ENCODE assay signal across 1 cellular context in genomic region chr7:26348234-26348851, GRCh38.
TF ChIP-seq lines count a peak whose summit lies in the region.

No MANE protein-coding gene starts in this region.

TF ChIP-seq in HepG2, 621 proteins besides CTCF, POLR2A, EP300 and RAD21 (continued from another document):
- TF ChIP-seq, protein P1, sequence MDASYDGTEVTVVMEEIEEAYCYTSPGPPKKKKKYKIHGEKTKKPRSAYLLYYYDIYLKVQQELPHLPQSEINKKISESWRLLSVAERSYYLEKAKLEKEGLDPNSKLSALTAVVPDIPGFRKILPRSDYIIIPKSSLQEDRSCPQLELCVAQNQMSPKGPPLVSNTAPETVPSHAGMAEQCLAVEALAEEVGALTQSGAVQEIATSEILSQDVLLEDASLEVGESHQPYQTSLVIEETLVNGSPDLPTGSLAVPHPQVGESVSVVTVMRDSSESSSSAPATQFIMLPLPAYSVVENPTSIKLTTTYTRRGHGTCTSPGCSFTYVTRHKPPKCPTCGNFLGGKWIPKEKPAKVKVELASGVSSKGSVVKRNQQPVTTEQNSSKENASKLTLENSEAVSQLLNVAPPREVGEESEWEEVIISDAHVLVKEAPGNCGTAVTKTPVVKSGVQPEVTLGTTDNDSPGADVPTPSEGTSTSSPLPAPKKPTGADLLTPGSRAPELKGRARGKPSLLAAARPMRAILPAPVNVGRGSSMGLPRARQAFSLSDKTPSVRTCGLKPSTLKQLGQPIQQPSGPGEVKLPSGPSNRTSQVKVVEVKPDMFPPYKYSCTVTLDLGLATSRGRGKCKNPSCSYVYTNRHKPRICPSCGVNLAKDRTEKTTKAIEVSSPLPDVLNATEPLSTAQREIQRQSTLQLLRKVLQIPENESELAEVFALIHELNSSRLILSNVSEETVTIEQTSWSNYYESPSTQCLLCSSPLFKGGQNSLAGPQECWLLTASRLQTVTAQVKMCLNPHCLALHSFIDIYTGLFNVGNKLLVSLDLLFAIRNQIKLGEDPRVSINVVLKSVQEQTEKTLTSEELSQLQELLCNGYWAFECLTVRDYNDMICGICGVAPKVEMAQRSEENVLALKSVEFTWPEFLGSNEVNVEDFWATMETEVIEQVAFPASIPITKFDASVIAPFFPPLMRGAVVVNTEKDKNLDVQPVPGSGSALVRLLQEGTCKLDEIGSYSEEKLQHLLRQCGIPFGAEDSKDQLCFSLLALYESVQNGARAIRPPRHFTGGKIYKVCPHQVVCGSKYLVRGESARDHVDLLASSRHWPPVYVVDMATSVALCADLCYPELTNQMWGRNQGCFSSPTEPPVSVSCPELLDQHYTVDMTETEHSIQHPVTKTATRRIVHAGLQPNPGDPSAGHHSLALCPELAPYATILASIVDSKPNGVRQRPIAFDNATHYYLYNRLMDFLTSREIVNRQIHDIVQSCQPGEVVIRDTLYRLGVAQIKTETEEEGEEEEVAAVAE (CRISPR knock-in tag; IDR thresholded peaks at IDR 0.05; ENCODE audit: borderline replicate concordance) = peak; percentile 18; the same call in 1 of the 2 replicates
- no peak for TF ChIP-seq ZNF329 (CRISPR knock-in tag; IDR thresholded peaks at IDR 0.05; ENCODE audit: low read depth)
- TF ChIP-seq SAP130 (CRISPR knock-in tag; IDR thresholded peaks at IDR 0.05; ENCODE audit: low read depth) = peak; percentile 63
- peak; percentile 11; the same call in 1 of the 2 replicates for TF ChIP-seq CCDC6 (CRISPR knock-in tag; IDR thresholded peaks at IDR 0.05)
- TF ChIP-seq HINFP (CRISPR knock-in tag; IDR thresholded peaks at IDR 0.05; ENCODE audit: low read depth) = peak; percentile 40; the same call in 1 of the 2 replicates
- TF ChIP-seq ZNF737 (CRISPR knock-in tag; IDR thresholded peaks at IDR 0.05; ENCODE audit: borderline replicate concordance) = 0 out of 2 replicates have a peak, but pooled peaks have one; percentile 46
- TF ChIP-seq, protein P2, sequence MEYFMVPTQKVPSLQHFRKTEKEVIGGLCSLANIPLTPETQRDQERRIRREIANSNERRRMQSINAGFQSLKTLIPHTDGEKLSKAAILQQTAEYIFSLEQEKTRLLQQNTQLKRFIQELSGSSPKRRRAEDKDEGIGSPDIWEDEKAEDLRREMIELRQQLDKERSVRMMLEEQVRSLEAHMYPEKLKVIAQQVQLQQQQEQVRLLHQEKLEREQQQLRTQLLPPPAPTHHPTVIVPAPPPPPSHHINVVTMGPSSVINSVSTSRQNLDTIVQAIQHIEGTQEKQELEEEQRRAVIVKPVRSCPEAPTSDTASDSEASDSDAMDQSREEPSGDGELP (IDR thresholded peaks at IDR 0.05; ENCODE audit: borderline replicate concordance, low read depth) = peak; percentile 36; the same call in 1 of the 2 replicates
- no peak for TF ChIP-seq TBP (CRISPR knock-in tag; IDR thresholded peaks at IDR 0.05)
- TF ChIP-seq, protein P3, sequence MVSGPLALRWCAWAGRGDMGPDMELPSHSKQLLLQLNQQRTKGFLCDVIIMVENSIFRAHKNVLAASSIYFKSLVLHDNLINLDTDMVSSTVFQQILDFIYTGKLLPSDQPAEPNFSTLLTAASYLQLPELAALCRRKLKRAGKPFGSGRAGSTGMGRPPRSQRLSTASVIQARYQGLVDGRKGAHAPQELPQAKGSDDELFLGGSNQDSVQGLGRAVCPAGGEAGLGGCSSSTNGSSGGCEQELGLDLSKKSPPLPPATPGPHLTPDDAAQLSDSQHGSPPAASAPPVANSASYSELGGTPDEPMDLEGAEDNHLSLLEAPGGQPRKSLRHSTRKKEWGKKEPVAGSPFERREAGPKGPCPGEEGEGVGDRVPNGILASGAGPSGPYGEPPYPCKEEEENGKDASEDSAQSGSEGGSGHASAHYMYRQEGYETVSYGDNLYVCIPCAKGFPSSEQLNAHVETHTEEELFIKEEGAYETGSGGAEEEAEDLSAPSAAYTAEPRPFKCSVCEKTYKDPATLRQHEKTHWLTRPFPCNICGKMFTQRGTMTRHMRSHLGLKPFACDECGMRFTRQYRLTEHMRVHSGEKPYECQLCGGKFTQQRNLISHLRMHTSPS (CRISPR knock-in tag; IDR thresholded peaks at IDR 0.05; ENCODE audit: low read depth) = 0 out of 2 replicates have a peak, but pooled peaks have one; percentile 20
- peak; percentile 94 for TF ChIP-seq ZNF687 (CRISPR knock-in tag; IDR thresholded peaks at IDR 0.05)
- peak; percentile 87 for TF ChIP-seq MYC (CRISPR knock-in tag; IDR thresholded peaks at IDR 0.05; ENCODE audit: borderline replicate concordance)
- TF ChIP-seq TP53 (CRISPR knock-in tag; conservative IDR thresholded peaks at IDR 0.05) = no peak; the same call in 1 of the 2 replicates
- TF ChIP-seq HDAC6 (IDR thresholded peaks at IDR 0.05; ENCODE audit: low read depth, low read length) = no peak
- TF ChIP-seq ZNF274 (CRISPR knock-in tag; IDR thresholded peaks at IDR 0.05) = 0 out of 2 replicates have a peak, but pooled peaks have one; percentile 74
- peak; percentile 69; the same call in 1 of the 2 replicates for TF ChIP-seq TBX2 (CRISPR knock-in tag; IDR thresholded peaks at IDR 0.05; ENCODE audit: borderline replicate concordance)
- TF ChIP-seq, protein P4, sequence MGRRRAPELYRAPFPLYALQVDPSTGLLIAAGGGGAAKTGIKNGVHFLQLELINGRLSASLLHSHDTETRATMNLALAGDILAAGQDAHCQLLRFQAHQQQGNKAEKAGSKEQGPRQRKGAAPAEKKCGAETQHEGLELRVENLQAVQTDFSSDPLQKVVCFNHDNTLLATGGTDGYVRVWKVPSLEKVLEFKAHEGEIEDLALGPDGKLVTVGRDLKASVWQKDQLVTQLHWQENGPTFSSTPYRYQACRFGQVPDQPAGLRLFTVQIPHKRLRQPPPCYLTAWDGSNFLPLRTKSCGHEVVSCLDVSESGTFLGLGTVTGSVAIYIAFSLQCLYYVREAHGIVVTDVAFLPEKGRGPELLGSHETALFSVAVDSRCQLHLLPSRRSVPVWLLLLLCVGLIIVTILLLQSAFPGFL (CRISPR knock-in tag; IDR thresholded peaks at IDR 0.05) = no peak
- no peak for TF ChIP-seq PHF5A (CRISPR knock-in tag; IDR thresholded peaks at IDR 0.05; ENCODE audit: low read depth, unreplicated experiment)
- TF ChIP-seq ZNF563 (CRISPR knock-in tag; IDR thresholded peaks at IDR 0.05) = peak; percentile 72; the same call in 1 of the 2 replicates
- peak; percentile 37; the same call in 1 of the 2 replicates for TF ChIP-seq RXRB (CRISPR knock-in tag; IDR thresholded peaks at IDR 0.05; ENCODE audit: borderline replicate concordance)
- no peak for TF ChIP-seq GTF3A (CRISPR knock-in tag; conservative IDR thresholded peaks at IDR 0.05)
- TF ChIP-seq SATB2 (CRISPR knock-in tag; IDR thresholded peaks at IDR 0.05) = no peak
- TF ChIP-seq, protein P5, sequence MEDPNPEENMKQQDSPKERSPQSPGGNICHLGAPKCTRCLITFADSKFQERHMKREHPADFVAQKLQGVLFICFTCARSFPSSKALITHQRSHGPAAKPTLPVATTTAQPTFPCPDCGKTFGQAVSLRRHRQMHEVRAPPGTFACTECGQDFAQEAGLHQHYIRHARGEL (CRISPR knock-in tag; IDR thresholded peaks at IDR 0.05) = no peak
- TF ChIP-seq MIXL1 (CRISPR knock-in tag; IDR thresholded peaks at IDR 0.05) = peak; percentile 30; the same call in 1 of the 2 replicates
- TF ChIP-seq ARID4A (CRISPR knock-in tag; IDR thresholded peaks at IDR 0.05; ENCODE audit: borderline replicate concordance) = peak; percentile 60; the same call in 1 of the 2 replicates
- TF ChIP-seq, protein P6, sequence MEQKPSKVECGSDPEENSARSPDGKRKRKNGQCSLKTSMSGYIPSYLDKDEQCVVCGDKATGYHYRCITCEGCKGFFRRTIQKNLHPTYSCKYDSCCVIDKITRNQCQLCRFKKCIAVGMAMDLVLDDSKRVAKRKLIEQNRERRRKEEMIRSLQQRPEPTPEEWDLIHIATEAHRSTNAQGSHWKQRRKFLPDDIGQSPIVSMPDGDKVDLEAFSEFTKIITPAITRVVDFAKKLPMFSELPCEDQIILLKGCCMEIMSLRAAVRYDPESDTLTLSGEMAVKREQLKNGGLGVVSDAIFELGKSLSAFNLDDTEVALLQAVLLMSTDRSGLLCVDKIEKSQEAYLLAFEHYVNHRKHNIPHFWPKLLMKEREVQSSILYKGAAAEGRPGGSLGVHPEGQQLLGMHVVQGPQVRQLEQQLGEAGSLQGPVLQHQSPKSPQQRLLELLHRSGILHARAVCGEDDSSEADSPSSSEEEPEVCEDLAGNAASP (CRISPR knock-in tag; IDR thresholded peaks at IDR 0.05; ENCODE audit: borderline replicate concordance) = peak; percentile 42; the same call in 1 of the 2 replicates
- TF ChIP-seq, protein P7, sequence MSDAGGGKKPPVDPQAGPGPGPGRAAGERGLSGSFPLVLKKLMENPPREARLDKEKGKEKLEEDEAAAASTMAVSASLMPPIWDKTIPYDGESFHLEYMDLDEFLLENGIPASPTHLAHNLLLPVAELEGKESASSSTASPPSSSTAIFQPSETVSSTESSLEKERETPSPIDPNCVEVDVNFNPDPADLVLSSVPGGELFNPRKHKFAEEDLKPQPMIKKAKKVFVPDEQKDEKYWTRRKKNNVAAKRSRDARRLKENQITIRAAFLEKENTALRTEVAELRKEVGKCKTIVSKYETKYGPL (CRISPR knock-in tag; IDR thresholded peaks at IDR 0.05) = 0 out of 2 replicates have a peak, but pooled peaks have one; percentile 30
